In genomic region chr3:128859573-128860154, GRCh38 we compare ENCODE assay signal across 24 cellular contexts. TPM values are rescaled to one million over a fixed set of nuclear protein-coding genes. Genes with fewer than 3 reads are reported as not detected.
DNase-seq lines count a peak whose midpoint lies in the region; ATAC-seq and TF ChIP-seq lines count a peak whose summit lies in the region.
"Had no signal": no experiment of that assay in that cellular context is flagged by ENCODE, and none has a peak within 500 bp of the region (broad histone marks: within the 10 kb centered on the region; RNA-seq: fewer than 3 reads in every experiment).

No MANE protein-coding gene starts in this region.

- TF ChIP-seq CTCF in HL-60 (IDR thresholded peaks at IDR 0.05; ENCODE audit: insufficient read depth, low read length) (no peak), endodermal cell (conservative IDR thresholded peaks at IDR 0.05) (no peak), neural progenitor cell (IDR thresholded peaks at IDR 0.05) (no peak)

- H3K4me3 ChIP-seq in BLaER1, result peak overlapping the region; percentile 8; the same call in 1 of the 2 replicates
- no peak overlapping the region for H3K4me3 ChIP-seq in HL-60 (replicated peaks; ENCODE audit: insufficient read depth, low read length)
- H3K4me3 ChIP-seq in endodermal cell (ENCODE audit: low read length), result peak overlapping the region; percentile 49
- no peak overlapping the region for H3K4me3 ChIP-seq in neural progenitor cell
- H3K4me3 ChIP-seq: body of pancreas, stomach, tibial nerve had no signal

- peaks cover 65% of the 10 kb centered on the region for H3K9me3 Mint-ChIP-seq in endodermal cell
- peaks cover 48% of the 10 kb centered on the region for H3K9me3 Mint-ChIP-seq in neural progenitor cell
- peaks cover 48% of the 10 kb centered on the region for H3K9me3 Mint-ChIP-seq in activated naive CD8-positive, alpha-beta T cell treated with anti-CD3 and anti-CD28 coated beads for 36 hours

- no peaks in the 10 kb centered on the region for H3F3A ChIP-seq in neural progenitor cell (ENCODE audit: low read depth)

- H3K27ac Mint-ChIP-seq in endodermal cell, result no peak overlapping the region
- H3K27ac Mint-ChIP-seq in neural progenitor cell, result no peak overlapping the region
- no peak overlapping the region for H3K27ac Mint-ChIP-seq in activated naive CD8-positive, alpha-beta T cell treated with anti-CD3 and anti-CD28 coated beads for 36 hours
- H3K27ac Mint-ChIP-seq: activated CD8-positive, alpha-beta T cell treated with anti-CD3 and anti-CD28 coated beads for 36 hours had no signal

- H3K9me3 ChIP-seq in BLaER1 (peaks cover 77% of the 10 kb centered on the region), endodermal cell (ENCODE audit: control insufficient read depth, low read length) (peaks cover 63% of the 10 kb centered on the region), neural progenitor cell (ENCODE audit: low read depth) (peaks cover 5% of the 10 kb centered on the region)

- H3K4me1 Mint-ChIP-seq in endodermal cell (no peaks in the 10 kb centered on the region), neural progenitor cell (peaks cover 14% of the 10 kb centered on the region)
- H3K4me1 Mint-ChIP-seq in activated naive CD8-positive, alpha-beta T cell treated with anti-CD3 and anti-CD28 coated beads for 36 hours, result no peaks in the 10 kb centered on the region
- H3K4me1 Mint-ChIP-seq: CD4-positive, CD25-positive, alpha-beta regulatory T cell had no signal

- H3K27me3 Mint-ChIP-seq in endodermal cell (ENCODE audit: insufficient read depth) (no peaks in the 10 kb centered on the region), neural progenitor cell (ENCODE audit: insufficient read depth, low read depth) (peaks cover 9% of the 10 kb centered on the region)
- no peaks in the 10 kb centered on the region for H3K27me3 Mint-ChIP-seq in activated naive CD8-positive, alpha-beta T cell treated with anti-CD3 and anti-CD28 coated beads for 36 hours
- H3K27me3 Mint-ChIP-seq: activated CD8-positive, alpha-beta T cell treated with anti-CD3 and anti-CD28 coated beads for 36 hours had no signal

- H3K27me3 ChIP-seq in BLaER1 (no peaks in the 10 kb centered on the region), HL-60 (ENCODE audit: insufficient read depth, poor library complexity, severe bottlenecking) (no peaks in the 10 kb centered on the region), endodermal cell (ENCODE audit: control insufficient read depth, insufficient read depth, low read length, poor library complexity, severe bottlenecking) (no peaks in the 10 kb centered on the region), neural progenitor cell (no peaks in the 10 kb centered on the region)
- H3K27me3 ChIP-seq: body of pancreas, stomach, tibial nerve had no signal

- no peak overlapping the region for H3K9ac ChIP-seq in BLaER1
- H3K9ac ChIP-seq in endodermal cell (ENCODE audit: extremely low read depth, low read length, poor library complexity, severe bottlenecking), result no peak overlapping the region
- no peak overlapping the region for H3K9ac ChIP-seq in neural progenitor cell

- H3K4me2 ChIP-seq in BLaER1 (no peak overlapping the region), neural progenitor cell (no peak overlapping the region)

- H3K36me3 Mint-ChIP-seq in endodermal cell (ENCODE audit: low read depth) (peaks cover 54% of the 10 kb centered on the region), neural progenitor cell (peaks cover 34% of the 10 kb centered on the region)
- peaks cover 39% of the 10 kb centered on the region for H3K36me3 Mint-ChIP-seq in activated naive CD8-positive, alpha-beta T cell treated with anti-CD3 and anti-CD28 coated beads for 36 hours

- DNase-seq in HL-60 (ENCODE audit: low read depth in 1 of 2, low spot score in 1 of 2) (peak in 1 of 2 experiments; percentile 72), NOMO-1 treated with dmso at 0.1 percent for 144 hours (lab: John Stamatoyannopoulos, UW; ENCODE audit: unreplicated experiment) (peak; percentile 35), endodermal cell (peak; percentile 57), neural progenitor cell (ENCODE audit: low spot score) (no peak), anterior cingulate cortex (lab: John Stamatoyannopoulos, UW) (no peak)
- no peak for DNase-seq in activated naive CD8-positive, alpha-beta T cell treated with anti-CD3 and anti-CD28 coated beads for 36 hours
- DNase-seq: activated CD4-positive, CD25-positive, alpha-beta regulatory T cell treated with anti-CD3 and anti-CD28 coated beads, Interleukin-2, amount 50 U/mL, for 72 hours; activated CD8-positive, alpha-beta T cell treated with anti-CD3 and anti-CD28 coated beads for 36 hours; activated effector memory CD4-positive, alpha-beta T cell treated with Interleukin-2 at 50 U/mL for 16 hours; body of pancreas; CD4-positive, CD25-positive, alpha-beta regulatory T cell; cerebellar nuclear complex; GDM1; head of caudate nucleus; NCI-H2171 treated with DMSO at 0.1 percent for 48 hours; NCI-H748 treated with DMSO at 0.1 percent for 48 hours; nucleus accumbens; stimulated activated CD8-positive, alpha-beta memory T cell treated with anti-CD3 and anti-CD28 coated beads, Interleukin-4, amount 100 ng/mL, for 48 hours; stomach had no signal

- H3K4me3 Mint-ChIP-seq in endodermal cell, result no peak overlapping the region
- H3K4me3 Mint-ChIP-seq in neural progenitor cell, result no peak overlapping the region
- no peak overlapping the region for H3K4me3 Mint-ChIP-seq in activated naive CD8-positive, alpha-beta T cell treated with anti-CD3 and anti-CD28 coated beads for 36 hours
- H3K4me3 Mint-ChIP-seq: activated CD8-positive, alpha-beta T cell treated with anti-CD3 and anti-CD28 coated beads for 36 hours; CD4-positive, CD25-positive, alpha-beta regulatory T cell had no signal

- H3K36me3 ChIP-seq in BLaER1, result peaks cover 48% of the 10 kb centered on the region
- H3K36me3 ChIP-seq in endodermal cell (ENCODE audit: control insufficient read depth, insufficient read depth, low read length), result peaks cover 47% of the 10 kb centered on the region
- no peaks in the 10 kb centered on the region for H3K36me3 ChIP-seq in neural progenitor cell
- H3K36me3 ChIP-seq: stomach had no signal

- WGBS in endodermal cell (ENCODE audit: insufficient coverage in 1 of 2, insufficient read length in 1 of 2), 2 experiments, result 88 to 93% methylated on average over 7 of the region's 7 CpGs

- no peak overlapping the region for H2AFZ ChIP-seq in neural progenitor cell (replicated peaks)

- H3K27ac ChIP-seq in BLaER1 (no peak overlapping the region), HL-60 (replicated peaks) (peak overlapping the region; percentile 49), endodermal cell (ENCODE audit: low read depth, low read length) (no peak overlapping the region), neural progenitor cell (no peak overlapping the region)
- H3K27ac ChIP-seq: body of pancreas, epithelial cell of prostate, stomach, tibial nerve had no signal

- ATAC-seq in HG03139 (IDR thresholded peaks at IDR 0.05; ENCODE audit: unreplicated experiment), result no peak
- ATAC-seq: activated CD8-positive, alpha-beta T cell treated with anti-CD3 and anti-CD28 coated beads for 36 hours; body of pancreas; Right ventricle myocardium inferior had no signal

- no peaks in the 10 kb centered on the region for H3K79me2 ChIP-seq in neural progenitor cell (ENCODE audit: low read depth)

- H3K4me1 ChIP-seq in BLaER1 (peaks cover 4% of the 10 kb centered on the region; the same call in 1 of the 2 replicates), endodermal cell (ENCODE audit: control insufficient read depth, insufficient read depth, low read length) (no peaks in the 10 kb centered on the region), neural progenitor cell (no peaks in the 10 kb centered on the region)
- H3K4me1 ChIP-seq: body of pancreas had no signal

- H4K20me1 ChIP-seq in BLaER1 (no peaks in the 10 kb centered on the region), neural progenitor cell (ENCODE audit: low read depth) (no peaks in the 10 kb centered on the region)

RNA-seq across cellular contexts. Expression of gene ACAD9, which starts 19.8 kb away (rescaled TPM):
- 10 to 100 TPM; 48.0 to 52.1 TPM for total RNA-seq in endodermal cell
- polyA plus RNA-seq in endodermal cell (2013, experiment 1 of 2), result 32.3 TPM
- 30.3 TPM for polyA plus RNA-seq in endodermal cell (2013, experiment 2 of 2)
- 25.0 and 35.7 TPM in 2 replicates for total RNA-seq in neural progenitor cell (ENCODE audit: low replicate concordance)
- 10 to 100 TPM; 47.5 to 47.6 TPM for total RNA-seq in activated naive CD8-positive, alpha-beta T cell treated with anti-CD3 and anti-CD28 coated beads for 36 hours

Comparison
In these comparisons a context has a peak if more than half of its experiments do, and no peak if none do; other contexts are left out.
1. H3K4me3 ChIP-seq: peak in BLaER1 (single experiment) and endodermal cell (single experiment); none in HL-60 (single experiment) and neural progenitor cell (single experiment).
2. DNase-seq: peak in NOMO-1 treated with dmso at 0.1 percent for 144 hours (single experiment) and endodermal cell (single experiment); none in neural progenitor cell (single experiment), anterior cingulate cortex (0 of 58) and activated naive CD8-positive, alpha-beta T cell treated with anti-CD3 and anti-CD28 coated beads for 36 hours (single experiment).